ENCODE assay signal across 20 cellular contexts in the genomic region with DNA sequence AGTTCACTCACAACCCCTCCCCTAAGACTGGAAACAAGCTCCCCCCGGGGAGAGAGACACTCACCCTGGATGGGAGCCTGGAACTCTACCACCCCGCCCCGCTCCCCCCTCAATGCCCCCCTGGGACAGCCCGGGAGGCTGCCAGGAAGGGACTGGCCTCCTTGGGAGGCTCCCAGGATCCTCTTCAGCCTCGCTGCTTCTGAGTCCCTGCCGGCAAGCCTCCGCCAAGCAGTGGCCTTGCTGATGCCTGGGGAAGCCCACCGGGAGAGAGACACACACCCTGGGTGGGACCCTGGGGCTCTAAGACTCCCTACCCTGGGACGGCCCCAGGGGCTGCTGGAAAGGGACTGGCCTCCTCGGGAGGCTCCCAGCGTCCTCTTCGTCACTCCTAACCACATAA. TPM values are rescaled to one million over a fixed set of nuclear protein-coding genes. Genes with fewer than 3 reads are reported as not detected.
DNase-seq lines count a peak whose midpoint lies in the region; ATAC-seq and TF ChIP-seq lines count a peak whose summit lies in the region.
"Had no signal": no experiment of that assay in that cellular context is flagged by ENCODE, and none has a peak within 500 bp of the region (broad histone marks: within the 10 kb centered on the region; RNA-seq: fewer than 3 reads in every experiment).

No MANE protein-coding gene starts in this region.

- ATAC-seq in GM21447 (IDR thresholded peaks at IDR 0.05; ENCODE audit: unreplicated experiment), result no peak
- ATAC-seq in HG03045 (IDR thresholded peaks at IDR 0.05; ENCODE audit: unreplicated experiment), result no peak
- ATAC-seq: PC-3 had no signal

- H3K4me1 ChIP-seq in A673 (ENCODE audit: insufficient read depth, low read length, poor library complexity, severe bottlenecking), result no peaks in the 10 kb centered on the region
- H3K4me1 ChIP-seq in ovary (ENCODE audit: insufficient read depth), result no peaks in the 10 kb centered on the region
- H3K4me1 ChIP-seq: BLaER1 had no signal

- no TSS peak for BruUV-seq in A673 (replicated peaks; lab: Mats Ljungman, UMichigan)

- H3K27ac ChIP-seq in A673 (ENCODE audit: low read depth, low read length, poor library complexity, severe bottlenecking), result no peak overlapping the region
- H3K27ac ChIP-seq in ovary, result no peak overlapping the region
- H3K27ac ChIP-seq: BLaER1, KMS-11 had no signal

- intact Hi-C loops in A673 (cut with micrococcal nuclease; ENCODE audit: unreplicated experiment) (no loop called here), ovary (cut with DNase I) (no loop called here)

- H3K9me3 ChIP-seq in A673 (ENCODE audit: low read depth, low read length, poor library complexity, severe bottlenecking) (no peaks in the 10 kb centered on the region), ovary (no peaks in the 10 kb centered on the region)
- H3K9me3 ChIP-seq: BLaER1 had no signal

- TF ChIP-seq CTCF in A673 (conservative IDR thresholded peaks at IDR 0.05; ENCODE audit: low read depth, low read length) (no peak), fibroblast of the aortic adventitia (IDR thresholded peaks at IDR 0.05; ENCODE audit: insufficient read depth, low read length) (no peak), ovary (IDR thresholded peaks at IDR 0.05) (no peak)

- POLR2A ChIA-PET in A673 (lab: Charles Lee; ENCODE audit: low non-redundant PET), result no interaction called here

- no peak overlapping the region for H3K4me3 ChIP-seq in A673 (ENCODE audit: low read depth, low read length, poor library complexity, severe bottlenecking)
- no peak overlapping the region for H3K4me3 ChIP-seq in H7 (ENCODE audit: insufficient read depth, low read depth, low read length)
- no peak overlapping the region for H3K4me3 ChIP-seq in fibroblast of the aortic adventitia (ENCODE audit: low read depth, low read length)
- H3K4me3 ChIP-seq in ovary, result no peak overlapping the region
- H3K4me3 ChIP-seq: BLaER1 had no signal

- TF ChIP-seq EP300 in ovary (IDR thresholded peaks at IDR 0.05), result no peak

- WGBS in ovary, 3 donors, result 58 to 67% (median 63%) methylated on average over 12 of the region's 12 CpGs

- TF ChIP-seq POLR2A in ovary (IDR thresholded peaks at IDR 0.05), result no peak

- H3K36me3 ChIP-seq in A673 (ENCODE audit: insufficient read depth, low read length, poor library complexity, severe bottlenecking), result no peaks in the 10 kb centered on the region
- H3K36me3 ChIP-seq in H7 (replicated peaks; ENCODE audit: control insufficient read depth, insufficient read depth, low read length), result no peaks in the 10 kb centered on the region
- no peaks in the 10 kb centered on the region for H3K36me3 ChIP-seq in ovary
- H3K36me3 ChIP-seq: BLaER1 had no signal

- peak; percentile 23 for DNase-seq in A673 (ENCODE audit: low spot score)
- DNase-seq in H7, result peak; percentile 20
- peak; percentile 2 for DNase-seq in fibroblast of the aortic adventitia (ENCODE audit: low read depth)
- DNase-seq in ovary, result peak in 3 of 5 donors; percentile 15 to 40 (median 18)
- DNase-seq in activated CD4-positive, alpha-beta T cell treated with anti-CD3 and anti-CD28 coated beads, Interleukin-2, amount 50 U/mL, for 4 hours, result no peak
- DNase-seq in NCI-H1092 (lab: John Stamatoyannopoulos, UW), result no peak
- DNase-seq: CD4-positive, alpha-beta memory T cell; HCEC 1CT; NCI-H1436; NCI-H1930; NCI-H226; NCI-H524; NCI-H82; PC-3; RPMI8226; SIG-M5 had no signal

- H3K27me3 ChIP-seq in A673 (replicated peaks; ENCODE audit: insufficient read depth, low read depth, low read length, poor library complexity), result peaks cover 16% of the 10 kb centered on the region
- H3K27me3 ChIP-seq in H7 (ENCODE audit: control insufficient read depth, insufficient read depth, low read length), result no peaks in the 10 kb centered on the region
- H3K27me3 ChIP-seq in ovary, result no peaks in the 10 kb centered on the region
- H3K27me3 ChIP-seq: BLaER1 had no signal

- CTCF ChIA-PET in A673 (lab: Charles Lee), result no interaction called here

RNA-seq across cellular contexts. Expression of gene CPEB1, which starts 33.4 kb away (rescaled TPM):
- 0.15 TPM in 1 of 2 replicates, not detected in the other for total RNA-seq in A673 (2021)
- 1.3 and 4.0 TPM in 2 replicates for total RNA-seq in H7 (2014; rRNA removed; shearing (Covaris generic))
- total RNA-seq in fibroblast of the aortic adventitia (ENCODE audit: low replicate concordance), result 25.5 and 40.9 TPM in 2 replicates
- total RNA-seq in ovary, result 10 to 100 TPM in 5 of 7 donors, 1 to 10 TPM in 2; 7.3 to 28.9 (median 11.5) TPM
- polyA plus RNA-seq in ovary, result 1 to 10 TPM; 5.4 to 6.7 TPM

Comparison
In these comparisons a context has a peak if more than half of its experiments do, and no peak if none do; other contexts are left out.
1. DNase-seq: peak in A673 (single experiment), H7 (single experiment), fibroblast of the aortic adventitia (single experiment) and ovary (3 of 5); none in activated CD4-positive, alpha-beta T cell treated with anti-CD3 and anti-CD28 coated beads, Interleukin-2, amount 50 U/mL, for 4 hours (0 of 2) and NCI-H1092 (single experiment).